18 cellular contexts compared by ENCODE assay signal in the genomic region with DNA sequence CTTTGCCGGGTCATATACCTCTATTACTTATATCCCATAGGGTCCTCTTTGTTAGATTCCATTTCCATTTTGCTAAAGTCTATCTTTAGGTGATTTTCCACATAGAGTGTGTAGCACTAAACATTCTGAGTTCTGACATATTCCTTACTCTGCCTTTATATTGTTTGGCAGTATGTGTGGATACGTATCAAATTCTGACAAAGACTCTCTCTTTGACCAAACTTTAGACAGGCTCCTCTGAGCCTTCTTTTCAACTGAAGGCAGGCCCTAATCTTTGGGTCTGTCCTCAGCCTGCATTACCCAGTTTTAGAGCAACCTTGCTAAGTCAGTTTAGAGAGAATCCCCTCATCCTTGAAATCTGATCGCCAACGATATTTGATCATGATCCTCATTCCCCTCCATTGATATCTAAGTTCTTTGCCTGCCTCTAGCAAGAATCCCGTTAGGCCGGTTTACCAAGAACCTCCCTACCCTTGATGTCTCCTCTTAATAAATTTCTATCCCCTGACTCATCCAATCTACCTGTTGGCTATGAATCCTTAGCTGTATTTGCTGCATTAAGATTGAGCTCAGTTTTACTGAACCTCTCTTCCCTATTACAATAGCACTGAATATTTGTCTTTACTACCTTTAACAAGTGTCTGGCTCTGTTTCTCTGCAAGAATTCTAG. TPM values are rescaled to one million over a fixed set of nuclear protein-coding genes. Genes with fewer than 3 reads are reported as not detected.
A peak's percentile ranks its signal among the peaks of the same experiment; 100 is the strongest.
DNase-seq lines count a peak whose midpoint lies in the region; ATAC-seq and TF ChIP-seq lines count a peak whose summit lies in the region.
"Had no signal": no experiment of that assay in that cellular context is flagged by ENCODE, and none has a peak within 500 bp of the region (broad histone marks: within the 10 kb centered on the region; RNA-seq: fewer than 3 reads in every experiment).

No MANE protein-coding gene starts in this region.

- H3K79me2 ChIP-seq in mammary epithelial cell (ENCODE audit: insufficient read depth, low read length): no peaks in the 10 kb centered on the region

- DNase-seq in NCI-H748 (lab: John Stamatoyannopoulos, UW; ENCODE audit: unreplicated experiment): peak; percentile 58
- DNase-seq in NCI-H748 treated with DMSO at 0.1 percent for 48 hours (lab: John Stamatoyannopoulos, UW): no peak
- DNase-seq in mammary epithelial cell: peak; percentile 83
- DNase-seq in left lung: no peak
- no peak for DNase-seq in upper lobe of right lung
- no peak for DNase-seq in CD8-positive, alpha-beta T cell
- no peak for DNase-seq in adrenal gland
- no peak for DNase-seq in tibial nerve (ENCODE audit: low spot score in 2 of 2)
- DNase-seq: activated CD4-positive, alpha-beta T cell treated with anti-CD3 and anti-CD28 coated beads, Interleukin-2, amount 10 ng/mL, durations not matched to agents 7 days and 5 days; activated CD8-positive, alpha-beta memory T cell treated with anti-CD3 and anti-CD28 coated beads, Interleukin-2, amount 50 U/mL, for 4 hours; activated effector memory CD4-positive, alpha-beta T cell treated with anti-CD3 and anti-CD28 coated beads, Interleukin-2, amount 50 U/mL, for 16 hours; IMR-90; NCI-H187 treated with DMSO at 0.1 percent for 48 hours; NCI-H524 treated with DMSO at 0.1 percent for 48 hours; SHP77 treated with DMSO at 0.1 percent for 48 hours; stimulated activated naive CD8-positive, alpha-beta T cell treated with anti-CD3 and anti-CD28 coated beads, Interleukin-15, amount 100 ng/mL, for 72 hours had no signal

- TF ChIP-seq EP300 in tibial nerve (IDR thresholded peaks at IDR 0.05): no peak

- H3K4me3 Mint-ChIP-seq in CD8-positive, alpha-beta T cell: no peak overlapping the region
- H3K4me3 Mint-ChIP-seq: activated CD4-positive, alpha-beta T cell treated with anti-CD3 and anti-CD28 coated beads, Interleukin-2, amount 10 ng/mL, durations not matched to agents 7 days and 5 days; central memory CD8-positive, alpha-beta T cell; stimulated activated naive CD8-positive, alpha-beta T cell treated with anti-CD3 and anti-CD28 coated beads, Interleukin-15, amount 100 ng/mL, for 72 hours; T-helper 1 cell treated with Interleukin-12 subunit alpha and Interleukin-12 subunit beta and Interleukin-4 antibody, amounts not matched to agents 30 μg/mL and 1 μg/mL, for 36 hours had no signal

- H3K27me3 ChIP-seq in mammary epithelial cell (ENCODE audit: insufficient read depth, low read length) (no peaks in the 10 kb centered on the region), left lung (no peaks in the 10 kb centered on the region), upper lobe of right lung (peaks cover 3% of the 10 kb centered on the region), adrenal gland (peaks cover 8% of the 10 kb centered on the region), tibial nerve (no peaks in the 10 kb centered on the region)
- no peaks in the 10 kb centered on the region for H3K27me3 ChIP-seq in CD8-positive, alpha-beta T cell (ENCODE audit: insufficient read depth, low read length)

- dilution Hi-C loops in mammary epithelial cell (cut with HindIII; ENCODE audit: low sequenced_read_pairs): no loop called here

- H3K4me1 Mint-ChIP-seq in CD8-positive, alpha-beta T cell (ENCODE audit: low read depth): no peaks in the 10 kb centered on the region
- H3K4me1 Mint-ChIP-seq: activated CD4-positive, alpha-beta T cell treated with anti-CD3 and anti-CD28 coated beads, Interleukin-2, amount 10 ng/mL, durations not matched to agents 7 days and 5 days; central memory CD8-positive, alpha-beta T cell; stimulated activated naive CD8-positive, alpha-beta T cell treated with anti-CD3 and anti-CD28 coated beads, Interleukin-15, amount 100 ng/mL, for 72 hours had no signal

- peaks cover 3% of the 10 kb centered on the region for H3K36me3 Mint-ChIP-seq in CD8-positive, alpha-beta T cell

- 32% methylated on average over 6 of the region's 6 CpGs for WGBS in mammary epithelial cell (ENCODE audit: low coverage, missing lambda C conversion rate)
- 87 to 93% (median 90%) methylated on average over 6 of the region's 6 CpGs for WGBS in adrenal gland, 4 donors
- 89% methylated on average over 6 of the region's 6 CpGs for WGBS in tibial nerve, 2 donors

- peaks cover 26% of the 10 kb centered on the region for H3K9me3 Mint-ChIP-seq in CD8-positive, alpha-beta T cell

- H3K4me3 ChIP-seq in mammary epithelial cell (replicated peaks in 1 of 3; ENCODE audit: insufficient read depth in 1 of 3, low read depth in 2 of 3, low read length in 3 of 3): peak overlapping the region in 1 of 3 experiments; percentile 14
- no peak overlapping the region for H3K4me3 ChIP-seq in left lung
- no peak overlapping the region for H3K4me3 ChIP-seq in upper lobe of right lung
- no peak overlapping the region for H3K4me3 ChIP-seq in CD8-positive, alpha-beta T cell (ENCODE audit: low read depth, low read length)
- no peak overlapping the region for H3K4me3 ChIP-seq in adrenal gland
- no peak overlapping the region for H3K4me3 ChIP-seq in tibial nerve

- peak overlapping the region; percentile 87 for H2AFZ ChIP-seq in mammary epithelial cell (ENCODE audit: low read depth, low read length)

- H3K9me3 ChIP-seq in mammary epithelial cell (replicated peaks; ENCODE audit: insufficient read depth, low read length) (peaks cover 17% of the 10 kb centered on the region), left lung (peaks cover 0 to 30% of the 10 kb centered on the region in 2 donors), upper lobe of right lung (no peaks in the 10 kb centered on the region), adrenal gland (replicated peaks in 1 of 3) (peaks cover 0 to 8% (median 0%) of the 10 kb centered on the region in 3 donors), tibial nerve (peaks cover 0 to 30% (median 4%) of the 10 kb centered on the region in 4 donors)
- H3K9me3 ChIP-seq in CD8-positive, alpha-beta T cell (ENCODE audit: low read length): no peaks in the 10 kb centered on the region

- no peaks in the 10 kb centered on the region for H4K20me1 ChIP-seq in mammary epithelial cell (ENCODE audit: insufficient read depth, low read length)

- no peak overlapping the region for H3K9ac ChIP-seq in mammary epithelial cell (ENCODE audit: insufficient read depth, low read length)

- peak overlapping the region; percentile 69 for H3K4me2 ChIP-seq in mammary epithelial cell (ENCODE audit: insufficient read depth, low read depth, low read length)

- no peaks in the 10 kb centered on the region for H3K36me3 ChIP-seq in mammary epithelial cell (ENCODE audit: insufficient read depth, low read length)
- H3K36me3 ChIP-seq in left lung: no peaks in the 10 kb centered on the region
- H3K36me3 ChIP-seq in upper lobe of right lung: no peaks in the 10 kb centered on the region
- no peaks in the 10 kb centered on the region for H3K36me3 ChIP-seq in CD8-positive, alpha-beta T cell (ENCODE audit: insufficient read depth, low read length)
- H3K36me3 ChIP-seq in adrenal gland (replicated peaks in 1 of 2): no peaks in the 10 kb centered on the region
- no peaks in the 10 kb centered on the region for H3K36me3 ChIP-seq in tibial nerve

- TF ChIP-seq POLR2A in adrenal gland (IDR thresholded peaks at IDR 0.05) (no peak), tibial nerve (IDR thresholded peaks at IDR 0.05) (no peak)

- H3K4me1 ChIP-seq in mammary epithelial cell (ENCODE audit: insufficient read depth, low read length): peaks cover 8% of the 10 kb centered on the region
- H3K4me1 ChIP-seq in left lung: no peaks in the 10 kb centered on the region
- H3K4me1 ChIP-seq in upper lobe of right lung: no peaks in the 10 kb centered on the region
- no peaks in the 10 kb centered on the region for H3K4me1 ChIP-seq in CD8-positive, alpha-beta T cell (ENCODE audit: insufficient read depth, low read length)
- H3K4me1 ChIP-seq in adrenal gland (replicated peaks in 1 of 2): no peaks in the 10 kb centered on the region
- no peaks in the 10 kb centered on the region for H3K4me1 ChIP-seq in tibial nerve

- peak; percentile 95 for ATAC-seq in left lung
- ATAC-seq in upper lobe of right lung: peak; percentile 79
- ATAC-seq in CD8-positive, alpha-beta T cell: no peak
- ATAC-seq: stimulated activated naive CD8-positive, alpha-beta T cell treated with anti-CD3 and anti-CD28 coated beads, Interleukin-15, amount 100 ng/mL, for 72 hours had no signal

- no TSS peak for BruUV-seq in mammary epithelial cell (replicated peaks; lab: Mats Ljungman, UMichigan)

- in situ Hi-C loops in mammary epithelial cell (cut with MboI; ENCODE audit: low sequenced_read_pairs in 2 of 2): no loop called here

- POLR2A ChIA-PET in CD8-positive, alpha-beta T cell (lab: Charles Lee): no interaction called here

- TF ChIP-seq CTCF in mammary epithelial cell (conservative IDR thresholded peaks at IDR 0.05 in 1 of 2, IDR thresholded peaks at IDR 0.05 in 1 of 2; ENCODE audit: extremely low read depth in 1 of 2, insufficient read depth in 1 of 2, low read depth in 1 of 2, low read length in 2 of 2) (no peak), left lung (IDR thresholded peaks at IDR 0.05) (no peak), upper lobe of right lung (IDR thresholded peaks at IDR 0.05) (no peak), adrenal gland (IDR thresholded peaks at IDR 0.05) (no peak), tibial nerve (IDR thresholded peaks at IDR 0.05) (no peak)
- no peak for TF ChIP-seq CTCF in CD8-positive, alpha-beta T cell (IDR thresholded peaks at IDR 0.05)

- H3K27ac ChIP-seq in mammary epithelial cell (ENCODE audit: insufficient read depth, low read depth, low read length): peak overlapping the region; percentile 21
- H3K27ac ChIP-seq in left lung: peak overlapping the region; percentile 29 to 63
- no peak overlapping the region for H3K27ac ChIP-seq in upper lobe of right lung
- no peak overlapping the region for H3K27ac ChIP-seq in CD8-positive, alpha-beta T cell (ENCODE audit: low read depth, low read length)
- no peak overlapping the region for H3K27ac ChIP-seq in adrenal gland
- no peak overlapping the region for H3K27ac ChIP-seq in tibial nerve

- CTCF ChIA-PET in mammary epithelial cell (lab: Charles Lee; ENCODE audit: low non-redundant PET): interaction anchor here (0.5 to 0.6 kb wide), 2 partner anchors 208 to 557 kb away, joined by 3 read pairs; no protein-coding TSS in a partner anchor
- CTCF ChIA-PET in CD8-positive, alpha-beta T cell (lab: Charles Lee): interaction anchor here (0.7 to 1.0 kb wide), 2 partner anchors 10 to 321 kb away, joined by 3 read pairs; no protein-coding TSS in a partner anchor

- intact Hi-C loops in mammary epithelial cell (cut with micrococcal nuclease): no loop called here
- intact Hi-C loops in left lung (cut with DNase I): no loop called here
- intact Hi-C loops in upper lobe of right lung (cut with DNase I): no loop called here
- intact Hi-C loops in CD8-positive, alpha-beta T cell (cut with DNase I, micrococcal nuclease): no loop called here
- intact Hi-C loops in adrenal gland (cut with DNase I): no loop called here

- H3K27ac Mint-ChIP-seq in CD8-positive, alpha-beta T cell: no peak overlapping the region
- H3K27ac Mint-ChIP-seq: activated CD4-positive, alpha-beta T cell treated with anti-CD3 and anti-CD28 coated beads, Interleukin-2, amount 10 ng/mL, durations not matched to agents 7 days and 5 days; stimulated activated naive CD8-positive, alpha-beta T cell treated with anti-CD3 and anti-CD28 coated beads, Interleukin-15, amount 100 ng/mL, for 72 hours; T-helper 1 cell treated with Interleukin-12 subunit alpha and Interleukin-12 subunit beta and Interleukin-4 antibody, amounts not matched to agents 30 μg/mL and 1 μg/mL, for 36 hours had no signal

- peaks cover 18% of the 10 kb centered on the region for H3K27me3 Mint-ChIP-seq in CD8-positive, alpha-beta T cell (ENCODE audit: low read depth)

RNA-seq across cellular contexts. Expression of a gene that starts 10.4 kb away (rescaled TPM):
- total RNA-seq in mammary epithelial cell: 10 to 100 TPM; 22.5 to 36.9 TPM
- polyA plus RNA-seq in mammary epithelial cell: 42.8 TPM
- polyA minus RNA-seq in mammary epithelial cell: 108 TPM
- 100 to 1,000 TPM; 164 to 195 TPM for total RNA-seq in left lung
- total RNA-seq in upper lobe of right lung: 166 TPM
- total RNA-seq in CD8-positive, alpha-beta T cell: 10 to 100 TPM; 32.2 to 34.2 TPM
- total RNA-seq in adrenal gland: 100 to 1,000 TPM in 2 of 8 donors, 10 to 100 TPM in 6; 72.1 to 112 (median 80.8) TPM
- 100 to 1,000 TPM in 1 of 3 donors, 10 to 100 TPM in 2; 55.3 to 136 (median 59.4) TPM for polyA plus RNA-seq in adrenal gland
- 10 to 100 TPM; 52.8 to 88.5 (median 58.7) TPM for total RNA-seq in tibial nerve

RNA-seq across cellular contexts. Expression of a gene that starts 53.8 kb away (rescaled TPM):
- total RNA-seq in mammary epithelial cell: 10 to 100 TPM; 12.4 to 23.8 TPM
- polyA plus RNA-seq in mammary epithelial cell: 6.3 TPM
- 13.5 TPM for polyA minus RNA-seq in mammary epithelial cell
- 10 to 100 TPM; 11.2 to 12.7 TPM for total RNA-seq in left lung
- total RNA-seq in upper lobe of right lung: 13.4 TPM
- total RNA-seq in CD8-positive, alpha-beta T cell: 10 to 100 TPM; 62.2 to 62.6 TPM
- total RNA-seq in adrenal gland: 10 to 100 TPM in 6 of 8 donors, 1 to 10 TPM in 2; 5.3 to 18.8 (median 11.7) TPM
- 1 to 10 TPM; 3.7 to 9.6 (median 4.3) TPM for polyA plus RNA-seq in adrenal gland
- 10 to 100 TPM; 20.1 to 23.5 (median 21.5) TPM for total RNA-seq in tibial nerve

Comparison
In these comparisons a context has a peak if more than half of its experiments do, and no peak if none do; other contexts are left out.
1. DNase-seq: peak in NCI-H748 (single experiment) and mammary epithelial cell (single experiment); none in NCI-H748 treated with DMSO at 0.1 percent for 48 hours (single experiment), left lung (0 of 2), upper lobe of right lung (single experiment), CD8-positive, alpha-beta T cell (0 of 7), adrenal gland (0 of 7) and tibial nerve (0 of 2).
2. H3K27ac ChIP-seq: peak in mammary epithelial cell (single experiment) and left lung (2 of 2); none in upper lobe of right lung (single experiment), CD8-positive, alpha-beta T cell (single experiment), adrenal gland (0 of 5) and tibial nerve (0 of 4).